14 cellular contexts compared by ENCODE assay signal in the genomic region with DNA sequence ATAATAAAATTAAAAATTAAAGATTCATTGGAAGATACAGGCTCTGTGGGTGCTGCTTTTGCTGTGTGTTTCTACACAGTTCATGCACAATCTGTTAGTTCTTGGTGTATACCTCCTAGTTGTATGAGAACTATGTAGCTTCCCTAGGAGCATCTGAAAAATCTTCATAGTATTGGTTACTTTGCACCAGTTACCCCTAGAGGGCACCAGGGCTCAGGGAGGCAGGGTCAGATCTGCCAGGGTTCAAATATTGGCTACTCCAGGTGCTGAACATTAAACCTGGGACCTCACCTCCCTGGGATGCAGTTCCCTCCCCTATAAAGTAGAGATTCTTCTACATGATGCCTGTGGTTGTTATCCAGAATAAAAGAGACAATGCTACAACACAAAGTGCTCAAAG.
DNase-seq lines count a peak whose midpoint lies in the region; ATAC-seq and TF ChIP-seq lines count a peak whose summit lies in the region.
"Had no signal": no experiment of that assay in that cellular context is flagged by ENCODE, and none has a peak within 500 bp of the region (broad histone marks: within the 10 kb centered on the region; RNA-seq: fewer than 3 reads in every experiment).

No MANE protein-coding gene starts in this region.

- H3K9me2 ChIP-seq in OCI-LY7 (ENCODE audit: insufficient read depth, low read length) = no peaks in the 10 kb centered on the region

- CTCF ChIA-PET in A673 (lab: Charles Lee) = no interaction called here
- CTCF ChIA-PET in OCI-LY7 (lab: Charles Lee; ENCODE audit: unreplicated experiment) = no interaction called here
- CTCF ChIA-PET in Caco-2 (lab: Charles Lee) = no interaction called here

- no peak overlapping the region for H3K4me2 ChIP-seq in OCI-LY7 (ENCODE audit: low read length)

- H2AFZ ChIP-seq in OCI-LY7 (ENCODE audit: low read length) = no peak overlapping the region

- H3K4me3 ChIP-seq in A673 (ENCODE audit: low read depth, low read length, poor library complexity, severe bottlenecking) (no peak overlapping the region), OCI-LY7 (ENCODE audit: low read depth, low read length, poor library complexity, severe bottlenecking) (no peak overlapping the region), fibroblast of the aortic adventitia (ENCODE audit: low read depth, low read length) (no peak overlapping the region), Caco-2 (ENCODE audit: low read depth, low read length) (no peak overlapping the region)

- H3K27ac ChIP-seq in A673 (ENCODE audit: low read depth, low read length, poor library complexity, severe bottlenecking) = no peak overlapping the region
- H3K27ac ChIP-seq in OCI-LY7 (ENCODE audit: low read depth, low read length, poor library complexity, severe bottlenecking) = no peak overlapping the region

- no peaks in the 10 kb centered on the region for H3K79me2 ChIP-seq in OCI-LY7 (ENCODE audit: insufficient read depth, low read depth, low read length)

- no peaks in the 10 kb centered on the region for H3K36me3 Mint-ChIP-seq in Caco-2 (ENCODE audit: insufficient read depth, unreplicated experiment)
- H3K36me3 Mint-ChIP-seq in activated T-cell treated with anti-CD3 and anti-CD28 coated beads, Interleukin-2, amount 50 U/mL, for 72 hours (ENCODE audit: insufficient read depth in 2 of 2) = peaks cover 0 to 2% of the 10 kb centered on the region in 2 donors
- H3K36me3 Mint-ChIP-seq: CD4-positive, alpha-beta memory T cell; stimulated activated effector memory CD8-positive, alpha-beta T cell treated with anti-CD3 and anti-CD28 coated beads, Interleukin-12 subunit alpha, Interleukin-12 subunit beta, amount 100 ng/mL, for 72 hours; T-cell had no signal

- no peaks in the 10 kb centered on the region for H3K4me1 Mint-ChIP-seq in Caco-2 (ENCODE audit: low read depth, unreplicated experiment)
- no peaks in the 10 kb centered on the region for H3K4me1 Mint-ChIP-seq in activated T-cell treated with anti-CD3 and anti-CD28 coated beads, Interleukin-2, amount 50 U/mL, for 72 hours (ENCODE audit: low read depth)
- H3K4me1 Mint-ChIP-seq: CD4-positive, alpha-beta memory T cell; stimulated activated effector memory CD8-positive, alpha-beta T cell treated with anti-CD3 and anti-CD28 coated beads, Interleukin-12 subunit alpha, Interleukin-12 subunit beta, amount 100 ng/mL, for 72 hours; T-cell had no signal

- H3K36me3 ChIP-seq in A673 (ENCODE audit: insufficient read depth, low read length, poor library complexity, severe bottlenecking) = no peaks in the 10 kb centered on the region
- H3K36me3 ChIP-seq in OCI-LY7 (ENCODE audit: insufficient read depth, low read length) = no peaks in the 10 kb centered on the region
- no peaks in the 10 kb centered on the region for H3K36me3 ChIP-seq in Caco-2 (ENCODE audit: control insufficient read depth, insufficient read depth, low read length)

- DNase-seq in A673 (ENCODE audit: low spot score) (peak; percentile 15), GM03348 (ENCODE audit: low spot score) (peak; percentile 12), OCI-LY7 (ENCODE audit: low spot score) (no peak), fibroblast of the aortic adventitia (ENCODE audit: low read depth) (no peak), Caco-2 (no peak), DMS53 (lab: John Stamatoyannopoulos, UW) (no peak)
- DNase-seq in activated T-cell treated with anti-CD3 and anti-CD28 coated beads, Interleukin-2, amount 50 U/mL, for 72 hours = no peak
- DNase-seq: activated CD4-positive, alpha-beta T cell treated with anti-CD3 and anti-CD28 coated beads, Interleukin-2, amount 50 U/mL, for 1 hour; activated effector memory CD4-positive, alpha-beta T cell treated with anti-CD3 and anti-CD28 coated beads, Interleukin-2, amount 50 U/mL, for 16 hours; CD4-positive, alpha-beta memory T cell; T-cell had no signal

- H3K27ac Mint-ChIP-seq in Caco-2 (ENCODE audit: unreplicated experiment) = no peak overlapping the region
- no peak overlapping the region for H3K27ac Mint-ChIP-seq in activated T-cell treated with anti-CD3 and anti-CD28 coated beads, Interleukin-2, amount 50 U/mL, for 72 hours
- H3K27ac Mint-ChIP-seq: CD4-positive, alpha-beta memory T cell; stimulated activated effector memory CD8-positive, alpha-beta T cell treated with anti-CD3 and anti-CD28 coated beads, Interleukin-12 subunit alpha, Interleukin-12 subunit beta, amount 100 ng/mL, for 72 hours; T-cell had no signal

- TF ChIP-seq CTCF in A673 (conservative IDR thresholded peaks at IDR 0.05; ENCODE audit: low read depth, low read length) (peak; percentile 58), OCI-LY7 (conservative IDR thresholded peaks at IDR 0.05; ENCODE audit: low read length) (peak; percentile 68), fibroblast of the aortic adventitia (IDR thresholded peaks at IDR 0.05; ENCODE audit: insufficient read depth, low read length) (peak; percentile 27), Caco-2 (IDR thresholded peaks at IDR 0.05; ENCODE audit: insufficient read depth in 1 of 2, low read depth in 1 of 2, low read length in 1 of 2, severe bottlenecking in 1 of 2, unreplicated experiment in 1 of 2) (peak in 1 of 2 experiments; percentile 8)

- H3K9me3 Mint-ChIP-seq in Caco-2 (ENCODE audit: unreplicated experiment) = peaks cover 17% of the 10 kb centered on the region
- H3K9me3 Mint-ChIP-seq in activated T-cell treated with anti-CD3 and anti-CD28 coated beads, Interleukin-2, amount 50 U/mL, for 72 hours = peaks cover 2 to 3% of the 10 kb centered on the region in 2 donors

- H4K20me1 ChIP-seq in OCI-LY7 (ENCODE audit: insufficient read depth, low read length) = no peaks in the 10 kb centered on the region

- H3K9me3 ChIP-seq in A673 (ENCODE audit: low read depth, low read length, poor library complexity, severe bottlenecking) (no peaks in the 10 kb centered on the region), OCI-LY7 (ENCODE audit: low read length) (no peaks in the 10 kb centered on the region), Caco-2 (no peaks in the 10 kb centered on the region)

- H3K4me1 ChIP-seq in A673 (ENCODE audit: insufficient read depth, low read length, poor library complexity, severe bottlenecking) (peaks cover 4% of the 10 kb centered on the region), OCI-LY7 (ENCODE audit: insufficient read depth, low read length, poor library complexity, severe bottlenecking) (no peaks in the 10 kb centered on the region), Caco-2 (no peaks in the 10 kb centered on the region)

- no peak for ATAC-seq in activated CD4-positive, CD25-positive, alpha-beta regulatory T cell treated with anti-CD3 and anti-CD28 coated beads, Interleukin-2, amount 50 U/mL, for 24 hours
- no peak for ATAC-seq in activated T-cell treated with anti-CD3 and anti-CD28 coated beads, Interleukin-2, amount 50 U/mL, for 72 hours (replicated peaks in 1 of 2)
- ATAC-seq: esophagus mucosa; stimulated activated effector memory CD8-positive, alpha-beta T cell treated with anti-CD3 and anti-CD28 coated beads, Interleukin-12 subunit alpha, Interleukin-12 subunit beta, amount 100 ng/mL, for 72 hours; T-cell had no signal

- H3K27me3 ChIP-seq in A673 (replicated peaks; ENCODE audit: insufficient read depth, low read depth, low read length, poor library complexity) = no peaks in the 10 kb centered on the region
- H3K27me3 ChIP-seq in Caco-2 (replicated peaks; ENCODE audit: control insufficient read depth, insufficient read depth, low read length) = no peaks in the 10 kb centered on the region

- peaks cover 18% of the 10 kb centered on the region for H3K27me3 Mint-ChIP-seq in Caco-2 (ENCODE audit: insufficient read depth, unreplicated experiment)
- H3K27me3 Mint-ChIP-seq in activated T-cell treated with anti-CD3 and anti-CD28 coated beads, Interleukin-2, amount 50 U/mL, for 72 hours (ENCODE audit: low read depth) = no peaks in the 10 kb centered on the region

- POLR2A ChIA-PET in A673 (lab: Charles Lee; ENCODE audit: low non-redundant PET) = no interaction called here
- POLR2A ChIA-PET in OCI-LY7 (lab: Charles Lee) = no interaction called here
- POLR2A ChIA-PET in Caco-2 (lab: Charles Lee) = no interaction called here

- BruUV-seq in A673 (replicated peaks; lab: Mats Ljungman, UMichigan) (no TSS peak), OCI-LY7 (replicated peaks; lab: Mats Ljungman, UMichigan) (no TSS peak), Caco-2 (replicated peaks; lab: Mats Ljungman, UMichigan) (no TSS peak)

- intact Hi-C loops in A673 (cut with micrococcal nuclease; ENCODE audit: unreplicated experiment) = no loop called here
- intact Hi-C loops in OCI-LY7 (cut with micrococcal nuclease; ENCODE audit: unreplicated experiment) = loop anchor here (5.0 kb wide), 1 partner anchor 87 kb away; no protein-coding TSS in a partner anchor
- intact Hi-C loops in Caco-2 (cut with micrococcal nuclease; ENCODE audit: unreplicated experiment) = no loop called here

- no peak overlapping the region for H3K4me3 Mint-ChIP-seq in Caco-2 (ENCODE audit: unreplicated experiment)
- no peak overlapping the region for H3K4me3 Mint-ChIP-seq in activated T-cell treated with anti-CD3 and anti-CD28 coated beads, Interleukin-2, amount 50 U/mL, for 72 hours
- H3K4me3 Mint-ChIP-seq: CD4-positive, alpha-beta memory T cell; stimulated activated effector memory CD8-positive, alpha-beta T cell treated with anti-CD3 and anti-CD28 coated beads, Interleukin-12 subunit alpha, Interleukin-12 subunit beta, amount 100 ng/mL, for 72 hours; T-cell had no signal

Comparison
In these comparisons a context has a peak if more than half of its experiments do, and no peak if none do; other contexts are left out.
1. DNase-seq: peak in A673 (single experiment) and GM03348 (single experiment); none in OCI-LY7 (single experiment), fibroblast of the aortic adventitia (single experiment), Caco-2 (0 of 2), activated T-cell treated with anti-CD3 and anti-CD28 coated beads, Interleukin-2, amount 50 U/mL, for 72 hours (0 of 2) and DMS53 (single experiment).